In genomic region chr12:87845995-87846483, GRCh38 we compare ENCODE assay signal across 27 cellular contexts.
"Had no signal": no experiment of that assay in that cellular context is flagged by ENCODE, and none has a peak within 500 bp of the region (broad histone marks: within the 10 kb centered on the region; RNA-seq: fewer than 3 reads in every experiment).

No MANE protein-coding gene starts in this region.

- H3K27ac ChIP-seq: SK-N-MC, VCaP had no signal

- H3K4me3 ChIP-seq: SK-N-MC had no signal

- ATAC-seq: activated CD4-positive, alpha-beta T cell treated with anti-CD3 and anti-CD28 coated beads for 36 hours; activated T-helper 17 cell treated with anti-CD3 and anti-CD28 coated beads, Interleukin-2, amount 50 U/mL, for 72 hours; Panc1; Right ventricle myocardium inferior; T-cell had no signal

- DNase-seq: activated CD4-positive, alpha-beta memory T cell treated with anti-CD3 and anti-CD28 coated beads, Interleukin-2, amount 10 ng/mL, durations not matched to agents 7 days and 5 days; activated CD4-positive, alpha-beta T cell treated with anti-CD3 and anti-CD28 coated beads for 36 hours; activated CD4-positive, alpha-beta T cell treated with anti-CD3 and anti-CD28 coated beads, Interleukin-2, amount 50 U/mL, for 1 hour; activated gamma-delta T cell; activated naive CD4-positive, alpha-beta T cell treated with anti-CD3 and anti-CD28 coated beads for 36 hours; activated T-cell treated with anti-CD3 and anti-CD28 coated beads for 4 hours; activated T-cell treated with anti-CD3 and anti-CD28 coated beads, Interleukin-2, amount 50 U/mL, for 48 hours; amygdala; NCI-H1048; NCI-H1417 treated with DMSO at 0.1 percent for 48 hours; NCI-H1694; NCI-H2029; NCI-H2107; NCI-H2171 treated with DMSO at 0.1 percent for 48 hours; NCI-H510A treated with DMSO at 0.1 percent for 48 hours; NCI-H69; NK-92 treated with Interleukin-12 subunit alpha and Interleukin-12 subunit beta, amount 100 ng/mL, for 24 hours; OCI-M1; RPMI8226; T-cell; T-helper 2 cell; T1000 had no signal
